1 cellular context compared by ENCODE assay signal in the genomic region with DNA sequence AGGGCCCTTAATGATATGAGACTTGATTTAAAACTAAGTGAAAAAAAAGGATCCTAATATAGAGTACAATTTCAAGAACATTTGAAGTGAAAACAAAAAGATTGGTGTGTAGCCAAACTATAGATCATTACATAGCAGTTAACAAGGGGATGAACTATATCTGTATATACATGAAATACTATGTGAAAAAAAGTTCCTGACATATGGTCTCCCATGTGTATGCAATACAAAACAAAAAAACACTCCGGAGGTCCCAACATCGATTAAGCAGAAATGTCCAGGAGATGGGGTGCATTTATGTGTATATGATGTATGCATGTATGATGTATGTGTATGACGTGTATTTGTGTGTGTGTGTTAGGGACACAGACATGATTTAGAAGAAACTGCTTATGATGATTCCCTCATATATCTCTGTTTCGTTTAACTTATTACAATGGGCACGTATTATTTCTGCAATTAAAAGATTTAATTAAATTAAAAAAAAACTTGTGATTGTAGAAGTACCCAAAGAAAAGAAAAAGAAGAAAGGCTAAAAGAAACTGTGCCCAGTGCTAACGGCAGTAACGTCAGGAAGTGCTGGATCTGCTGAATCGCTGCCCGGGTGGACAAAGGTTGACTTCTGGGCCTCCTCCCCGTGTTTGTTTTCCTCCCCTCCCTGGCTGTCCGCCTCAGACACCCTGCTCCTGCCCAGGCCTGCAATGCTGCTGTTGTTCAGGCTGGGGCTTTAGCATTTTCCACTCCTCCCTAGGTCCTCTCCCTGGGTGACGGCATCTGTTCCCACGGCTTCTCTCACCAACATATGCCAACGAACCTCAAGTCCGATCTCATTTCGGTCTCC.
TF ChIP-seq lines count a peak whose summit lies in the region.

No MANE protein-coding gene starts in this region.

TF ChIP-seq in HepG2, 621 proteins besides CTCF, POLR2A, EP300 and RAD21 (continued from another document and continues in another):
- TF ChIP-seq, protein P1, sequence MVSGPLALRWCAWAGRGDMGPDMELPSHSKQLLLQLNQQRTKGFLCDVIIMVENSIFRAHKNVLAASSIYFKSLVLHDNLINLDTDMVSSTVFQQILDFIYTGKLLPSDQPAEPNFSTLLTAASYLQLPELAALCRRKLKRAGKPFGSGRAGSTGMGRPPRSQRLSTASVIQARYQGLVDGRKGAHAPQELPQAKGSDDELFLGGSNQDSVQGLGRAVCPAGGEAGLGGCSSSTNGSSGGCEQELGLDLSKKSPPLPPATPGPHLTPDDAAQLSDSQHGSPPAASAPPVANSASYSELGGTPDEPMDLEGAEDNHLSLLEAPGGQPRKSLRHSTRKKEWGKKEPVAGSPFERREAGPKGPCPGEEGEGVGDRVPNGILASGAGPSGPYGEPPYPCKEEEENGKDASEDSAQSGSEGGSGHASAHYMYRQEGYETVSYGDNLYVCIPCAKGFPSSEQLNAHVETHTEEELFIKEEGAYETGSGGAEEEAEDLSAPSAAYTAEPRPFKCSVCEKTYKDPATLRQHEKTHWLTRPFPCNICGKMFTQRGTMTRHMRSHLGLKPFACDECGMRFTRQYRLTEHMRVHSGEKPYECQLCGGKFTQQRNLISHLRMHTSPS (CRISPR knock-in tag; IDR thresholded peaks at IDR 0.05; ENCODE audit: low read depth): peak; percentile 43; the same call in 1 of the 2 replicates
- TF ChIP-seq, protein P2, sequence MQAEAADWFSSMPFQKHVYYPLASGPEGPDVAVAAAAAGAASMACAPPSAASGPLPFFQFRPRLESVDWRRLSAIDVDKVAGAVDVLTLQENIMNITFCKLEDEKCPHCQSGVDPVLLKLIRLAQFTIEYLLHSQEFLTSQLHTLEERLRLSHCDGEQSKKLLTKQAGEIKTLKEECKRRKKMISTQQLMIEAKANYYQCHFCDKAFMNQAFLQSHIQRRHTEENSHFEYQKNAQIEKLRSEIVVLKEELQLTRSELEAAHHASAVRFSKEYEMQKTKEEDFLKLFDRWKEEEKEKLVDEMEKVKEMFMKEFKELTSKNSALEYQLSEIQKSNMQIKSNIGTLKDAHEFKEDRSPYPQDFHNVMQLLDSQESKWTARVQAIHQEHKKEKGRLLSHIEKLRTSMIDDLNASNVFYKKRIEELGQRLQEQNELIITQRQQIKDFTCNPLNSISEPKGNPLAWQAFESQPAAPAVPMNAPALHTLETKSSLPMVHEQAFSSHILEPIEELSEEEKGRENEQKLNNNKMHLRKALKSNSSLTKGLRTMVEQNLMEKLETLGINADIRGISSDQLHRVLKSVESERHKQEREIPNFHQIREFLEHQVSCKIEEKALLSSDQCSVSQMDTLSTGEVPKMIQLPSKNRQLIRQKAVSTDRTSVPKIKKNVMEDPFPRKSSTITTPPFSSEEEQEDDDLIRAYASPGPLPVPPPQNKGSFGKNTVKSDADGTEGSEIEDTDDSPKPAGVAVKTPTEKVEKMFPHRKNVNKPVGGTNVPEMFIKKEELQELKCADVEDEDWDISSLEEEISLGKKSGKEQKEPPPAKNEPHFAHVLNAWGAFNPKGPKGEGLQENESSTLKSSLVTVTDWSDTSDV (CRISPR knock-in tag; IDR thresholded peaks at IDR 0.05): 0 out of 2 replicates have a peak, but pooled peaks have one; percentile 24
- TF ChIP-seq ZNF136 (CRISPR knock-in tag; IDR thresholded peaks at IDR 0.05; ENCODE audit: low read depth): 0 out of 2 replicates have a peak, but pooled peaks have one; percentile 22
- no peak for TF ChIP-seq GTF3A (CRISPR knock-in tag; conservative IDR thresholded peaks at IDR 0.05)
- TF ChIP-seq HOXD1 (CRISPR knock-in tag; IDR thresholded peaks at IDR 0.05): peak; percentile 38; the same call in 1 of the 2 replicates
- TF ChIP-seq PAWR (CRISPR knock-in tag; IDR thresholded peaks at IDR 0.05; ENCODE audit: borderline replicate concordance): no peak
- TF ChIP-seq FOXM1 (CRISPR knock-in tag; IDR thresholded peaks at IDR 0.05): no peak
- TF ChIP-seq TCF7L2 (IDR thresholded peaks at IDR 0.05; ENCODE audit: low read depth, low read length): no peak
- TF ChIP-seq MBD4 (IDR thresholded peaks at IDR 0.05; ENCODE audit: borderline replicate concordance, low read length): no peak
- TF ChIP-seq RFXANK (CRISPR knock-in tag; IDR thresholded peaks at IDR 0.05): no peak
- TF ChIP-seq FOXA1 (IDR thresholded peaks at IDR 0.05): no peak
- TF ChIP-seq FOXA1 (CRISPR knock-in tag; IDR thresholded peaks at IDR 0.05): peak; percentile 90
- TF ChIP-seq PHF20 (CRISPR knock-in tag; IDR thresholded peaks at IDR 0.05): no peak; the same call in 1 of the 2 replicates
- no peak for TF ChIP-seq FOXP1 (IDR thresholded peaks at IDR 0.05)
- TF ChIP-seq FOXP1 (CRISPR knock-in tag; IDR thresholded peaks at IDR 0.05): peak; percentile 53; the same call in 1 of the 2 replicates
- TF ChIP-seq SMC3 (IDR thresholded peaks at IDR 0.05; ENCODE audit: low read length): no peak
- peak; percentile 32; the same call in 1 of the 2 replicates for TF ChIP-seq SP140L (CRISPR knock-in tag; IDR thresholded peaks at IDR 0.05; ENCODE audit: borderline replicate concordance)
- TF ChIP-seq NFKB2 (CRISPR knock-in tag; IDR thresholded peaks at IDR 0.05; ENCODE audit: borderline replicate concordance): peak; percentile 25; the same call in 1 of the 2 replicates
- TF ChIP-seq MAFF (IDR thresholded peaks at IDR 0.05; ENCODE audit: low read depth, low read length): peak; percentile 60
- TF ChIP-seq, protein P3, sequence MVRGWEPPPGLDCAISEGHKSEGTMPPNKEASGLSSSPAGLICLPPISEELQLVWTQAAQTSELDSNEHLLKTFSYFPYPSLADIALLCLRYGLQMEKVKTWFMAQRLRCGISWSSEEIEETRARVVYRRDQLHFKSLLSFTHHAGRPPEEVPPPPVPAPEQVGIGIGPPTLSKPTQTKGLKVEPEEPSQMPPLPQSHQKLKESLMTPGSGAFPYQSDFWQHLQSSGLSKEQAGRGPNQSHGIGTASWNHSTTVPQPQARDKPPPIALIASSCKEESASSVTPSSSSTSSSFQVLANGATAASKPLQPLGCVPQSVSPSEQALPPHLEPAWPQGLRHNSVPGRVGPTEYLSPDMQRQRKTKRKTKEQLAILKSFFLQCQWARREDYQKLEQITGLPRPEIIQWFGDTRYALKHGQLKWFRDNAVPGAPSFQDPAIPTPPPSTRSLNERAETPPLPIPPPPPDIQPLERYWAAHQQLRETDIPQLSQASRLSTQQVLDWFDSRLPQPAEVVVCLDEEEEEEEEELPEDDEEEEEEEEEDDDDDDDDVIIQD (CRISPR knock-in tag; IDR thresholded peaks at IDR 0.05; ENCODE audit: low read depth): 0 out of 2 replicates have a peak, but pooled peaks have one; percentile 19
- TF ChIP-seq, protein P4, sequence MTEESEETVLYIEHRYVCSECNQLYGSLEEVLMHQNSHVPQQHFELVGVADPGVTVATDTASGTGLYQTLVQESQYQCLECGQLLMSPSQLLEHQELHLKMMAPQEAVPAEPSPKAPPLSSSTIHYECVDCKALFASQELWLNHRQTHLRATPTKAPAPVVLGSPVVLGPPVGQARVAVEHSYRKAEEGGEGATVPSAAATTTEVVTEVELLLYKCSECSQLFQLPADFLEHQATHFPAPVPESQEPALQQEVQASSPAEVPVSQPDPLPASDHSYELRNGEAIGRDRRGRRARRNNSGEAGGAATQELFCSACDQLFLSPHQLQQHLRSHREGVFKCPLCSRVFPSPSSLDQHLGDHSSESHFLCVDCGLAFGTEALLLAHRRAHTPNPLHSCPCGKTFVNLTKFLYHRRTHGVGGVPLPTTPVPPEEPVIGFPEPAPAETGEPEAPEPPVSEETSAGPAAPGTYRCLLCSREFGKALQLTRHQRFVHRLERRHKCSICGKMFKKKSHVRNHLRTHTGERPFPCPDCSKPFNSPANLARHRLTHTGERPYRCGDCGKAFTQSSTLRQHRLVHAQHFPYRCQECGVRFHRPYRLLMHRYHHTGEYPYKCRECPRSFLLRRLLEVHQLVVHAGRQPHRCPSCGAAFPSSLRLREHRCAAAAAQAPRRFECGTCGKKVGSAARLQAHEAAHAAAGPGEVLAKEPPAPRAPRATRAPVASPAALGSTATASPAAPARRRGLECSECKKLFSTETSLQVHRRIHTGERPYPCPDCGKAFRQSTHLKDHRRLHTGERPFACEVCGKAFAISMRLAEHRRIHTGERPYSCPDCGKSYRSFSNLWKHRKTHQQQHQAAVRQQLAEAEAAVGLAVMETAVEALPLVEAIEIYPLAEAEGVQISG (CRISPR knock-in tag; IDR thresholded peaks at IDR 0.05): peak; percentile 71; the same call in 1 of the 2 replicates
- TF ChIP-seq, protein P5, sequence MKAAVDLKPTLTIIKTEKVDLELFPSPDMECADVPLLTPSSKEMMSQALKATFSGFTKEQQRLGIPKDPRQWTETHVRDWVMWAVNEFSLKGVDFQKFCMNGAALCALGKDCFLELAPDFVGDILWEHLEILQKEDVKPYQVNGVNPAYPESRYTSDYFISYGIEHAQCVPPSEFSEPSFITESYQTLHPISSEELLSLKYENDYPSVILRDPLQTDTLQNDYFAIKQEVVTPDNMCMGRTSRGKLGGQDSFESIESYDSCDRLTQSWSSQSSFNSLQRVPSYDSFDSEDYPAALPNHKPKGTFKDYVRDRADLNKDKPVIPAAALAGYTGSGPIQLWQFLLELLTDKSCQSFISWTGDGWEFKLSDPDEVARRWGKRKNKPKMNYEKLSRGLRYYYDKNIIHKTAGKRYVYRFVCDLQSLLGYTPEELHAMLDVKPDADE (CRISPR knock-in tag; IDR thresholded peaks at IDR 0.05): no peak
- no peak for TF ChIP-seq U2AF2 (IDR thresholded peaks at IDR 0.05; ENCODE audit: low read depth, low read length)
- TF ChIP-seq ZNF572 (CRISPR knock-in tag; IDR thresholded peaks at IDR 0.05): 0 out of 2 replicates have a peak, but pooled peaks have one; percentile 12
- TF ChIP-seq SRY (CRISPR knock-in tag; IDR thresholded peaks at IDR 0.05): 0 out of 2 replicates have a peak, but pooled peaks have one; percentile 54
- TF ChIP-seq, protein P6, sequence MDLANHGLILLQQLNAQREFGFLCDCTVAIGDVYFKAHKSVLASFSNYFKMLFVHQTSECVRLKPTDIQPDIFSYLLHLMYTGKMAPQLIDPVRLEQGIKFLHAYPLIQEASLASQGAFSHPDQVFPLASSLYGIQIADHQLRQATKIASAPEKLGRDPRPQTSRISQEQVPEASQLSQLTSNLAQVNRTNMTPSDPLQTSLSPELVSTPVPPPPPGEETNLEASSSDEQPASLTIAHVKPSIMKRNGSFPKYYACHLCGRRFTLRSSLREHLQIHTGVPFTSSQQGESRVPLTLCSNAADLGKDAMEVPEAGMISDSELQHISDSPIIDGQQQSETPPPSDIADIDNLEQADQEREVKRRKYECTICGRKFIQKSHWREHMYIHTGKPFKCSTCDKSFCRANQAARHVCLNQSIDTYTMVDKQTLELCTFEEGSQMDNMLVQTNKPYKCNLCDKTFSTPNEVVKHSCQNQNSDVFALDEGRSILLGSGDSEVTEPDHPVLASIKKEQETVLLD (CRISPR knock-in tag; IDR thresholded peaks at IDR 0.05; ENCODE audit: low read depth): no peak
- no peak for TF ChIP-seq PRPF4 (IDR thresholded peaks at IDR 0.05; ENCODE audit: low read depth, low read length, poor library complexity, severe bottlenecking)
- no peak for TF ChIP-seq RBM22 (optimal IDR thresholded peaks at IDR 0.05; ENCODE audit: low read length)
- no peak for TF ChIP-seq ZSCAN12 (CRISPR knock-in tag; IDR thresholded peaks at IDR 0.05)
- peak; percentile 99 for TF ChIP-seq HNF4G (IDR thresholded peaks at IDR 0.05; ENCODE audit: borderline replicate concordance, low read depth, low read length)
- peak; percentile 82; the same call in 1 of the 2 replicates for TF ChIP-seq HNF4G (CRISPR knock-in tag; IDR thresholded peaks at IDR 0.05; ENCODE audit: borderline replicate concordance, low read depth)
- no peak for TF ChIP-seq ZNF274 (CRISPR knock-in tag; IDR thresholded peaks at IDR 0.05)
- no peak for TF ChIP-seq ZIK1 (CRISPR knock-in tag; IDR thresholded peaks at IDR 0.05; ENCODE audit: borderline replicate concordance, low read depth)
- no peak for TF ChIP-seq ZFP62 (CRISPR knock-in tag; IDR thresholded peaks at IDR 0.05)
- TF ChIP-seq, protein P7, sequence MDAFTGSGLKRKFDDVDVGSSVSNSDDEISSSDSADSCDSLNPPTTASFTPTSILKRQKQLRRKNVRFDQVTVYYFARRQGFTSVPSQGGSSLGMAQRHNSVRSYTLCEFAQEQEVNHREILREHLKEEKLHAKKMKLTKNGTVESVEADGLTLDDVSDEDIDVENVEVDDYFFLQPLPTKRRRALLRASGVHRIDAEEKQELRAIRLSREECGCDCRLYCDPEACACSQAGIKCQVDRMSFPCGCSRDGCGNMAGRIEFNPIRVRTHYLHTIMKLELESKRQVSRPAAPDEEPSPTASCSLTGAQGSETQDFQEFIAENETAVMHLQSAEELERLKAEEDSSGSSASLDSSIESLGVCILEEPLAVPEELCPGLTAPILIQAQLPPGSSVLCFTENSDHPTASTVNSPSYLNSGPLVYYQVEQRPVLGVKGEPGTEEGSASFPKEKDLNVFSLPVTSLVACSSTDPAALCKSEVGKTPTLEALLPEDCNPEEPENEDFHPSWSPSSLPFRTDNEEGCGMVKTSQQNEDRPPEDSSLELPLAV (CRISPR knock-in tag; conservative IDR thresholded peaks at IDR 0.05; ENCODE audit: low read depth): no peak
- TF ChIP-seq KLF13 (CRISPR knock-in tag; IDR thresholded peaks at IDR 0.05): no peak
- 0 out of 2 replicates have a peak, but pooled peaks have one; percentile 26 for TF ChIP-seq ZFP90 (CRISPR knock-in tag; IDR thresholded peaks at IDR 0.05; ENCODE audit: borderline replicate concordance)
- TF ChIP-seq TEAD3 (CRISPR knock-in tag; optimal IDR thresholded peaks at IDR 0.05; ENCODE audit: borderline replicate concordance): peak; percentile 51
- no peak for TF ChIP-seq SP1 (IDR thresholded peaks at IDR 0.05)
- TF ChIP-seq SP1 (CRISPR knock-in tag; IDR thresholded peaks at IDR 0.05): peak; percentile 22; the same call in 1 of the 2 replicates
- no peak for TF ChIP-seq CHCHD3 (CRISPR knock-in tag; IDR thresholded peaks at IDR 0.05)
- TF ChIP-seq ZFP36L1 (CRISPR knock-in tag; IDR thresholded peaks at IDR 0.05): no peak
- peak; percentile 61; the same call in 1 of the 2 replicates for TF ChIP-seq DR1 (CRISPR knock-in tag; IDR thresholded peaks at IDR 0.05)
- TF ChIP-seq ESRRA (CRISPR knock-in tag; IDR thresholded peaks at IDR 0.05; ENCODE audit: low read depth): 0 out of 2 replicates have a peak, but pooled peaks have one; percentile 20
- TF ChIP-seq, protein P8, sequence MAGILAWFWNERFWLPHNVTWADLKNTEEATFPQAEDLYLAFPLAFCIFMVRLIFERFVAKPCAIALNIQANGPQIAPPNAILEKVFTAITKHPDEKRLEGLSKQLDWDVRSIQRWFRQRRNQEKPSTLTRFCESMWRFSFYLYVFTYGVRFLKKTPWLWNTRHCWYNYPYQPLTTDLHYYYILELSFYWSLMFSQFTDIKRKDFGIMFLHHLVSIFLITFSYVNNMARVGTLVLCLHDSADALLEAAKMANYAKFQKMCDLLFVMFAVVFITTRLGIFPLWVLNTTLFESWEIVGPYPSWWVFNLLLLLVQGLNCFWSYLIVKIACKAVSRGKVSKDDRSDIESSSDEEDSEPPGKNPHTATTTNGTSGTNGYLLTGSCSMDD (CRISPR knock-in tag; IDR thresholded peaks at IDR 0.05): no peak
- TF ChIP-seq ZNF775 (CRISPR knock-in tag; IDR thresholded peaks at IDR 0.05; ENCODE audit: borderline replicate concordance): no peak
- no peak for TF ChIP-seq ZNF12 (CRISPR knock-in tag; IDR thresholded peaks at IDR 0.05)
- TF ChIP-seq, protein P9, sequence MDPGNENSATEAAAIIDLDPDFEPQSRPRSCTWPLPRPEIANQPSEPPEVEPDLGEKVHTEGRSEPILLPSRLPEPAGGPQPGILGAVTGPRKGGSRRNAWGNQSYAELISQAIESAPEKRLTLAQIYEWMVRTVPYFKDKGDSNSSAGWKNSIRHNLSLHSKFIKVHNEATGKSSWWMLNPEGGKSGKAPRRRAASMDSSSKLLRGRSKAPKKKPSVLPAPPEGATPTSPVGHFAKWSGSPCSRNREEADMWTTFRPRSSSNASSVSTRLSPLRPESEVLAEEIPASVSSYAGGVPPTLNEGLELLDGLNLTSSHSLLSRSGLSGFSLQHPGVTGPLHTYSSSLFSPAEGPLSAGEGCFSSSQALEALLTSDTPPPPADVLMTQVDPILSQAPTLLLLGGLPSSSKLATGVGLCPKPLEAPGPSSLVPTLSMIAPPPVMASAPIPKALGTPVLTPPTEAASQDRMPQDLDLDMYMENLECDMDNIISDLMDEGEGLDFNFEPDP (CRISPR knock-in tag; conservative IDR thresholded peaks at IDR 0.05): no peak
